8 cellular contexts compared by ENCODE assay signal in genomic region chr15:50908209-50909043, GRCh38.
DNase-seq lines count a peak whose midpoint lies in the region; ATAC-seq and TF ChIP-seq lines count a peak whose summit lies in the region.

AP4E1 (plus strand) TSS chr15:50908683; CDS start chr15:50908779, 96 bp downstream.

- 0 out of 2 replicates have a peak, but pooled peaks cover 5% of the 10 kb centered on the region for H3K4me1 ChIP-seq in iPS-20b (ENCODE audit: insufficient read depth, low read length)

- H3K9ac ChIP-seq in iPS-20b (ENCODE audit: low read depth, low read length) = peak within 1 kb of the TSS; percentile 87

- in situ Hi-C loops in T47D (cut with HindIII; ENCODE audit: low pct_unique_long_range_greater_than_20kb, low sequenced_read_pairs) = no loop called here

- TF ChIP-seq CTCF in AG09309 (IDR thresholded peaks at IDR 0.05; ENCODE audit: control insufficient read depth, insufficient read depth, low read depth, low read length, missing control alignments) (peak; percentile 95), VCaP (conservative IDR thresholded peaks at IDR 0.05) (peak; percentile 95)

- DNase-seq in AG09309 (ENCODE audit: low read depth) (peak; percentile 78), NCI-H2196 treated with DMSO at 0.1 percent for 48 hours (lab: John Stamatoyannopoulos, UW; ENCODE audit: unreplicated experiment) (peak; percentile 66), T47D (ENCODE audit: low read depth in 1 of 2, low spot score in 1 of 2) (peak; percentile 49 to 94)

- H3K27ac ChIP-seq in VCaP (peak within 1 kb of the TSS; percentile 79), iPS-20b (ENCODE audit: low read length) (peak within 1 kb of the TSS; percentile 74), skin epidermis (peak within 1 kb of the TSS; percentile 74 to 98 (median 93))

- ATAC-seq in GM18907 (IDR thresholded peaks at IDR 0.05; ENCODE audit: unreplicated experiment) = peak; percentile 56
- peak; percentile 53 for ATAC-seq in HG03139 (IDR thresholded peaks at IDR 0.05; ENCODE audit: unreplicated experiment)

- peaks cover 18% of the 10 kb centered on the region; the same call in 1 of the 2 replicates for H3K36me3 ChIP-seq in iPS-20b (ENCODE audit: insufficient read depth, low read depth, low read length)

- no peaks in the 10 kb centered on the region for H3K9me3 ChIP-seq in iPS-20b (ENCODE audit: insufficient read depth, low read depth, low read length)

- peaks cover 6% of the 10 kb centered on the region; the same call in 1 of the 2 replicates for H3K27me3 ChIP-seq in iPS-20b (ENCODE audit: insufficient read depth, low read length)

- peak within 1 kb of the TSS; percentile 98 for H3K4me3 ChIP-seq in AG09309 (ENCODE audit: control insufficient read depth, low read depth, low read length)
- H3K4me3 ChIP-seq in iPS-20b (ENCODE audit: low read length) = peak within 1 kb of the TSS; percentile 82
- peak within 1 kb of the TSS; percentile 67 to 98 (median 89) for H3K4me3 ChIP-seq in skin epidermis

Comparison
In these comparisons a context has a peak if more than half of its experiments do, and no peak if none do; other contexts are left out.
1. Peak in every context shown above with its lines: DNase-seq, ATAC-seq, H3K4me3 ChIP-seq and H3K27ac ChIP-seq.